ENCODE assay signal across 14 cellular contexts in genomic region chr12:16121953-16122352, GRCh38.
"Had no signal": no experiment of that assay in that cellular context is flagged by ENCODE, and none has a peak within 500 bp of the region (broad histone marks: within the 10 kb centered on the region; RNA-seq: fewer than 3 reads in every experiment).

No MANE protein-coding gene starts in this region.

- H3K36me3 ChIP-seq: gastroesophageal sphincter, left lung had no signal

- H3K79me2 ChIP-seq: parathyroid adenoma had no signal

- H3K4me3 ChIP-seq: gastroesophageal sphincter, left lung had no signal

- H3K9me3 ChIP-seq: gastroesophageal sphincter, left lung had no signal

- H3K4me1 ChIP-seq: gastroesophageal sphincter, left lung, parathyroid adenoma had no signal

- ATAC-seq: activated T-helper 17 cell treated with anti-CD3 and anti-CD28 coated beads, Interleukin-2, amount 50 U/mL, for 72 hours; gastroesophageal sphincter; left lung; stimulated activated naive CD8-positive, alpha-beta T cell treated with anti-CD3 and anti-CD28 coated beads, Interleukin-15, amount 100 ng/mL, for 72 hours had no signal

- DNase-seq: activated CD4-positive, alpha-beta T cell treated with anti-CD3 and anti-CD28 coated beads, Interleukin-2, amount 50 U/mL, for 48 hours; activated CD4-positive, CD25-positive, alpha-beta regulatory T cell treated with anti-CD3 and anti-CD28 coated beads, Interleukin-2, amount 50 U/mL, for 72 hours; activated naive CD4-positive, alpha-beta T cell treated with Interleukin-2 at 50 U/mL for 16 hours; aorta; cerebellar nuclear complex; dermis blood vessel endothelial cell; left lung; mammary epithelial cell; naive B cell; stimulated activated CD4-positive, alpha-beta T cell treated with anti-CD3 and anti-CD28 coated beads, Interleukin-1b, Interleukin-23, amount 100 ng/mL, for 48 hours; stimulated activated naive CD8-positive, alpha-beta T cell treated with anti-CD3 and anti-CD28 coated beads, Interleukin-15, amount 100 ng/mL, for 72 hours had no signal

- H3K27me3 ChIP-seq: gastroesophageal sphincter, left lung had no signal

- H2AFZ ChIP-seq: parathyroid adenoma had no signal

- H3K9ac ChIP-seq: parathyroid adenoma had no signal

- H3K27ac ChIP-seq: gastroesophageal sphincter, left lung, parathyroid adenoma had no signal
